Comparison of ENCODE assay signal across 1 cellular context in genomic region chr13:40995997-40996396, GRCh38.
TF ChIP-seq lines count a peak whose summit lies in the region.

No MANE protein-coding gene starts in this region.

TF ChIP-seq in K562, 482 proteins besides CTCF, POLR2A, EP300 and RAD21:
- no peak for TF ChIP-seq HMBOX1 (IDR thresholded peaks at IDR 0.05)
- TF ChIP-seq ZFX (CRISPR knock-in tag; IDR thresholded peaks at IDR 0.05): no peak
- peak; percentile 64 for TF ChIP-seq ZFP36 (IDR thresholded peaks at IDR 0.05; ENCODE audit: low read depth, low read length, partially characterized antibody)
- no peak for TF ChIP-seq ARID4B (CRISPR knock-in tag; IDR thresholded peaks at IDR 0.05)
- peak; percentile 68 for TF ChIP-seq RBM25 (IDR thresholded peaks at IDR 0.05; ENCODE audit: low read depth, low read length, severe bottlenecking)
- TF ChIP-seq CREM (IDR thresholded peaks at IDR 0.05; ENCODE audit: low read depth): no peak
- no peak for TF ChIP-seq HSF4 (CRISPR knock-in tag; IDR thresholded peaks at IDR 0.05; ENCODE audit: borderline replicate concordance)
- no peak for TF ChIP-seq NR2F6 (CRISPR knock-in tag; IDR thresholded peaks at IDR 0.05)
- no peak for TF ChIP-seq ZBTB11 (CRISPR knock-in tag; IDR thresholded peaks at IDR 0.05)
- no peak for TF ChIP-seq TCF7 (IDR thresholded peaks at IDR 0.05; ENCODE audit: borderline replicate concordance)
- no peak for TF ChIP-seq ZNF584 (CRISPR knock-in tag; IDR thresholded peaks at IDR 0.05; ENCODE audit: low read depth)
- TF ChIP-seq MTA3 (IDR thresholded peaks at IDR 0.05; ENCODE audit: borderline replicate concordance): no peak
